In genomic region chr3:193640728-193641127, GRCh38 we compare ENCODE assay signal across 22 cellular contexts.
"Had no signal": no experiment of that assay in that cellular context is flagged by ENCODE, and none has a peak within 500 bp of the region (broad histone marks: within the 10 kb centered on the region; RNA-seq: fewer than 3 reads in every experiment).

No MANE protein-coding gene starts in this region.

- DNase-seq: activated CD4-positive, alpha-beta T cell treated with anti-CD3 and anti-CD28 coated beads, Interleukin-2, amount 50 U/mL, for 4 hours; activated CD8-positive, alpha-beta memory T cell treated with anti-CD3 and anti-CD28 coated beads, Interleukin-2, amount 50 U/mL, for 48 hours; activated effector memory CD4-positive, alpha-beta T cell treated with anti-CD3 and anti-CD28 coated beads, Interleukin-2, amount 50 U/mL, for 16 hours; activated naive CD4-positive, alpha-beta T cell treated with anti-CD3 and anti-CD28 coated beads, Interleukin-2, amount 10 ng/mL, durations not matched to agents 7 days and 5 days; activated T-cell treated with anti-CD3 and anti-CD28 coated beads, Interleukin-2, amount 50 U/mL, for 48 hours; effector CD4-positive, alpha-beta T cell; head of caudate nucleus; hypothalamus; islet precursor cell; left cardiac atrium; midbrain; natural killer cell; stimulated activated CD4-positive, alpha-beta T cell treated with anti-CD3 and anti-CD28 coated beads, Interleukin-4, amount 100 ng/mL, for 24 hours; stimulated activated naive CD4-positive, alpha-beta T cell treated with Interleukin-2 at 50 U/mL for 16 hours; substantia nigra; T-helper 1 cell; thyroid gland; upper lobe of right lung had no signal

- H3K27me3 ChIP-seq: cardiac muscle cell, gastroesophageal sphincter, right atrium auricular region, thyroid gland, upper lobe of right lung had no signal

- H3K4me3 ChIP-seq: cardiac muscle cell, gastroesophageal sphincter, right atrium auricular region, thyroid gland, upper lobe of right lung had no signal

- H3K27ac ChIP-seq: cardiac muscle cell, gastroesophageal sphincter, right atrium auricular region, thyroid gland, upper lobe of right lung had no signal

- ATAC-seq: gastroesophageal sphincter, left cardiac atrium, natural killer cell, WTC11 had no signal

- H3K9me3 ChIP-seq: gastroesophageal sphincter, right atrium auricular region, thyroid gland, upper lobe of right lung had no signal

- H3K4me1 ChIP-seq: right atrium auricular region, upper lobe of right lung had no signal
